Comparison of ENCODE assay signal across 37 cellular contexts in the genomic region with DNA sequence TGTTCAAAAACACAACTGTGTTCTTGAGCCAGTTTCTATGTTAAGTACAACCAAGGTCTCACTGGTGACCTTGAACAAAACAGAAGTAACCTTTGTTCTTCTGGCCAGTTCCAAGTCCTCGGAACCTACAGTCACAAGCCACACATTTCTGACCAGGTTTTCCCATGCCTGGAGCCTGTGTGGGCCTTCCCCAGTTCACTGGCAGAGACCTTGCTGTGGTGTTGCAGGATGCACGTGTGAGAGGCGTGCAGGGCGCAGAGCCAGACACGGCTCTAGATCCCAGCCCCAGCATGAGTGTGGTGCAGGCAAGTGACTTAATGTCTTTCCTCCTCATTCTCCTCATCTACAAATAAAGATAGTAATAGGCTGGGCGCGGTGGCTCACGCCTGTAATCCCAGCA. TPM values are rescaled to one million over a fixed set of nuclear protein-coding genes. Genes with fewer than 3 reads are reported as not detected.
"Had no signal": no experiment of that assay in that cellular context is flagged by ENCODE, and none has a peak within 500 bp of the region (broad histone marks: within the 10 kb centered on the region; RNA-seq: fewer than 3 reads in every experiment).

No MANE protein-coding gene starts in this region.

- H3K4me3 ChIP-seq: MG63 had no signal

- H3K36me3 ChIP-seq: MG63 had no signal

- DNase-seq: Karpas-422, Kasumi-1, MG63, MM.1S, MV-4-11, NCI-H1048, NCI-H1092, NCI-H1092 treated with DMSO at 0.1 percent for 48 hours, NCI-H1105, NCI-H1105 treated with DMSO at 0.1 percent for 48 hours, NCI-H1417, NCI-H1417 treated with DMSO at 0.1 percent for 48 hours, NCI-H1436, NCI-H1436 treated with DMSO at 0.1 percent for 48 hours, NCI-H146, NCI-H1694, NCI-H1694 treated with DMSO at 0.1 percent for 48 hours, NCI-H187, NCI-H187 treated with DMSO at 0.1 percent for 48 hours, NCI-H1930, NCI-H2029, NCI-H2029 treated with DMSO at 0.1 percent for 48 hours, NCI-H2081 treated with DMSO at 0.1 percent for 48 hours, NCI-H2107, NCI-H2171, NCI-H2171 treated with DMSO at 0.1 percent for 48 hours, NCI-H2227 treated with DMSO at 0.1 percent for 48 hours, NCI-H226, NCI-H345, NCI-H446, NCI-H446 treated with DMSO at 0.1 percent for 48 hours, NCI-H510A, NCI-H510A treated with DMSO at 0.1 percent for 48 hours had no signal

- H3K4me2 ChIP-seq: KMS-11 had no signal

- H3K9me3 ChIP-seq: MG63 had no signal

- H3K27ac ChIP-seq: KMS-11 had no signal

- H3K9ac ChIP-seq: KMS-11 had no signal

RNA-seq across cellular contexts. Expression of a gene that starts 25.5 kb away (rescaled TPM):
- total RNA-seq: LHCN-M2, M059J, NCI-H460 had no signal
